ENCODE assay signal across 8 cellular contexts in the genomic region with DNA sequence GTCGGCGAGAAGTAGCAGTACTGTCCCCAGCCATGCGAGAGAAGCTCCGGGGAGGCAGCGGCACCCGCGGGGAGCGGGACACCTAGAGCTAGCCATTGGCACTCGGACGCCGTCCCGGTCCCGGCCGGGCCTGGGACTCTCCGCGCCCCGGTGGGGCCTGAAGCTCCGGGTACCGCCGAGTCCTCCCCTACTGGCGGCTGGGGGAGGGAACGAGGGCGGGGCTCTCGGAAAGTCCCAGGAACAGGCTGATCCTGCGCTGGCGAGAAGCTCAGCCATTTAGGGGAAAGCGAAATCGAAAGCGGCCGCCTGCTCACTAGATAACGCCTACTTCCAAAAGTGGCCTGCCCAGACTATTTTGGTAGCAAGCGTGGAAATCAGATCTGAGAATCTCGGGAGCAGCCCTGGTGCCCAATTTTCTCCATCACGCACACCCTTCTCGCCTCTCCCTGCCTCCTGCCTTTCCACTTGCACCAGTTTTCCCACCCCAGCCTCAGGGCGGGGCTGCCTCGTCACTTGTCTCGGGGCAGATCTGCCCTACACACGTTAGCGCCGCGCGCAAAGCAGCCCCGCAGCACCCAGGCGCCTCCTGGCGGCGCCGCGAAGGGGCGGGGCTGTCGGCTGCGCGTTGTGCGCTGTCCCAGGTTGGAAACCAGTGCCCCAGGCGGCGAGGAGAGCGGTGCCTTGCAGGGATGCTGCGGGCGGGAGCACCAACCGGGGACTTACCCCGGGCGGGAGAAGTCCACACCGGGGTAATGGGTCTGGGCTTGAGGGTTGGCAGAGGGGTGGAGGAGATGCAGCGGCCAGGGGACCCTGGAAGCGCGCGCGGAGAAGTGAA. TPM values are rescaled to one million over a fixed set of nuclear protein-coding genes. Genes with fewer than 3 reads are reported as not detected.
DNase-seq lines count a peak whose midpoint lies in the region; ATAC-seq and TF ChIP-seq lines count a peak whose summit lies in the region.

A gene (plus strand): TSS at position 652 of the 835 bp plus-strand sequence. CDS start 38 bp downstream, at position 690.
A gene with protein sequence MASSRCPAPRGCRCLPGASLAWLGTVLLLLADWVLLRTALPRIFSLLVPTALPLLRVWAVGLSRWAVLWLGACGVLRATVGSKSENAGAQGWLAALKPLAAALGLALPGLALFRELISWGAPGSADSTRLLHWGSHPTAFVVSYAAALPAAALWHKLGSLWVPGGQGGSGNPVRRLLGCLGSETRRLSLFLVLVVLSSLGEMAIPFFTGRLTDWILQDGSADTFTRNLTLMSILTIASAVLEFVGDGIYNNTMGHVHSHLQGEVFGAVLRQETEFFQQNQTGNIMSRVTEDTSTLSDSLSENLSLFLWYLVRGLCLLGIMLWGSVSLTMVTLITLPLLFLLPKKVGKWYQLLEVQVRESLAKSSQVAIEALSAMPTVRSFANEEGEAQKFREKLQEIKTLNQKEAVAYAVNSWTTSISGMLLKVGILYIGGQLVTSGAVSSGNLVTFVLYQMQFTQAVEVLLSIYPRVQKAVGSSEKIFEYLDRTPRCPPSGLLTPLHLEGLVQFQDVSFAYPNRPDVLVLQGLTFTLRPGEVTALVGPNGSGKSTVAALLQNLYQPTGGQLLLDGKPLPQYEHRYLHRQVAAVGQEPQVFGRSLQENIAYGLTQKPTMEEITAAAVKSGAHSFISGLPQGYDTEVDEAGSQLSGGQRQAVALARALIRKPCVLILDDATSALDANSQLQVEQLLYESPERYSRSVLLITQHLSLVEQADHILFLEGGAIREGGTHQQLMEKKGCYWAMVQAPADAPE (minus strand): TSS at position 164 of the 835 bp plus-strand sequence. CDS start 68 bp downstream, at position 96.

- peak within 1 kb of the TSS; percentile 95 for H3K4me3 Mint-ChIP-seq in activated T-helper 17 cell treated with anti-CD3 and anti-CD28 coated beads, Interleukin-2, amount 50 U/mL, for 72 hours
- H3K4me3 Mint-ChIP-seq in natural killer cell = peak within 1 kb of the TSS; percentile 99

- DNase-seq in Jurkat, Clone E6-1 (ENCODE audit: low read depth, low spot score) = peak; percentile 88
- DNase-seq in RWPE1 (ENCODE audit: low spot score) (peak; percentile 93), fibroblast of lung (ENCODE audit: low read depth in 2 of 2) (peak; percentile 89 to 93), natural killer cell (peak; percentile 90)
- DNase-seq in stimulated activated naive CD4-positive, alpha-beta T cell (lab: John Stamatoyannopoulos, UW) = peak; percentile 92 to 99 (median 96)

- no peaks in the 10 kb centered on the region for H3F3A ChIP-seq in DOHH2 (ENCODE audit: control insufficient read depth, insufficient read depth)

- intact Hi-C loops in natural killer cell (cut with micrococcal nuclease) = loop anchor here (1.0 to 5.0 kb wide), 4 partner anchors 9 to 349 kb away; a partner anchor contains a TSS

- ATAC-seq in GM21619 (IDR thresholded peaks at IDR 0.05; ENCODE audit: unreplicated experiment) (peak; percentile 69), natural killer cell (peak; percentile 76 to 92 (median 80))
- ATAC-seq in activated T-helper 17 cell treated with anti-CD3 and anti-CD28 coated beads, Interleukin-2, amount 50 U/mL, for 72 hours (replicated peaks) = peak; percentile 84

- H3K4me1 ChIP-seq in DOHH2 (ENCODE audit: control insufficient read depth, low read length) (peaks cover 37% of the 10 kb centered on the region), fibroblast of lung (ENCODE audit: control insufficient read depth, extremely low read depth, insufficient read depth, low read length) (peaks cover 6% of the 10 kb centered on the region)

- H3K27ac Mint-ChIP-seq in activated T-helper 17 cell treated with anti-CD3 and anti-CD28 coated beads, Interleukin-2, amount 50 U/mL, for 72 hours = peak within 1 kb of the TSS; percentile 93
- H3K27ac Mint-ChIP-seq in natural killer cell = peak within 1 kb of the TSS; percentile 100

- H3K27me3 ChIP-seq in DOHH2 (ENCODE audit: control insufficient read depth, low read length) (peaks cover 4% of the 10 kb centered on the region; the same call in 1 of the 2 replicates), fibroblast of lung (ENCODE audit: control insufficient read depth, insufficient read depth, low read length) (no peaks in the 10 kb centered on the region)

- POLR2A ChIA-PET in RWPE1 (lab: Yijun Ruan, JAX; ENCODE audit: low non-redundant PET) = interaction anchor here (0.8 to 1.1 kb wide), 4 partner anchors 9 to 41 kb away, joined by 3 to 10 read pairs (median 6); a partner anchor contains a TSS

- H4K20me1 ChIP-seq in DOHH2 (ENCODE audit: control insufficient read depth, insufficient read depth, low read depth, low read length) (no peaks in the 10 kb centered on the region), fibroblast of lung (ENCODE audit: control insufficient read depth, extremely low read depth, insufficient read depth, low read length) (no peaks in the 10 kb centered on the region)

- H2AFZ ChIP-seq in fibroblast of lung (ENCODE audit: low read length) = peak within 1 kb of the TSS; percentile 93

- peaks cover 48% of the 10 kb centered on the region for H3K4me1 Mint-ChIP-seq in activated T-helper 17 cell treated with anti-CD3 and anti-CD28 coated beads, Interleukin-2, amount 50 U/mL, for 72 hours
- peaks cover 73 to 84% of the 10 kb centered on the region in 2 donors for H3K4me1 Mint-ChIP-seq in natural killer cell

- no peaks in the 10 kb centered on the region for H3K9me3 Mint-ChIP-seq in activated T-helper 17 cell treated with anti-CD3 and anti-CD28 coated beads, Interleukin-2, amount 50 U/mL, for 72 hours
- H3K9me3 Mint-ChIP-seq in natural killer cell = no peaks in the 10 kb centered on the region

- CTCF ChIA-PET in RWPE1 (lab: Yijun Ruan, JAX) = interaction anchor here (0.6 to 3.5 kb wide), 7 partner anchors 9 to 794 kb away, joined by 3 to 55 read pairs (median 4); a partner anchor contains a TSS

- H3K9me3 ChIP-seq in DOHH2 (ENCODE audit: control insufficient read depth, insufficient read depth, low read length) = no peaks in the 10 kb centered on the region
- H3K9me3 ChIP-seq in fibroblast of lung (ENCODE audit: control insufficient read depth, insufficient read depth, low read depth, low read length) = no peaks in the 10 kb centered on the region

- peaks cover 95% of the 10 kb centered on the region for H3K36me3 Mint-ChIP-seq in activated T-helper 17 cell treated with anti-CD3 and anti-CD28 coated beads, Interleukin-2, amount 50 U/mL, for 72 hours (ENCODE audit: low read depth)
- peaks cover 32% of the 10 kb centered on the region for H3K36me3 Mint-ChIP-seq in natural killer cell

- H3K4me2 ChIP-seq in DOHH2 (ENCODE audit: low read length) = peak within 1 kb of the TSS; percentile 99
- H3K4me2 ChIP-seq in fibroblast of lung (ENCODE audit: extremely low read depth, insufficient read depth, low read length) = peak within 1 kb of the TSS; percentile 93

- TF ChIP-seq CTCF in DOHH2 (IDR thresholded peaks at IDR 0.05; ENCODE audit: low read depth, low read length, poor library complexity, severe bottlenecking) (peak; percentile 86), RWPE1 (conservative IDR thresholded peaks at IDR 0.05; ENCODE audit: low read depth) (peak; percentile 86), fibroblast of lung (conservative IDR thresholded peaks at IDR 0.05 in 1 of 2, IDR thresholded peaks at IDR 0.05 in 1 of 2; ENCODE audit: low read depth in 1 of 2, low read length in 2 of 2) (peak; percentile 55 to 67), natural killer cell (IDR thresholded peaks at IDR 0.05) (peak; percentile 78)

- H3K4me3 ChIP-seq in DOHH2 (ENCODE audit: low read length) = peak within 1 kb of the TSS; percentile 95
- peak within 1 kb of the TSS; percentile 84 for H3K4me3 ChIP-seq in Jurkat, Clone E6-1 (ENCODE audit: low read length)
- peak within 1 kb of the TSS; percentile 89 to 97 (median 92) for H3K4me3 ChIP-seq in fibroblast of lung (replicated peaks in 1 of 4; ENCODE audit: control extremely low read depth in 1 of 4, insufficient read depth in 1 of 4, low read depth in 3 of 4, low read length in 4 of 4)

- peak within 1 kb of the TSS; percentile 78 for H3K9ac ChIP-seq in fibroblast of lung (ENCODE audit: insufficient read depth, low read length)

- H3K79me2 ChIP-seq in DOHH2 (ENCODE audit: control insufficient read depth, low read length) = 0 out of 2 replicates have a peak, but pooled peaks cover 3% of the 10 kb centered on the region
- peaks cover 12% of the 10 kb centered on the region for H3K79me2 ChIP-seq in fibroblast of lung (ENCODE audit: control insufficient read depth, insufficient read depth, low read length)

- H3K27ac ChIP-seq in DOHH2 (ENCODE audit: low read depth, low read length) = peak within 1 kb of the TSS; percentile 45
- H3K27ac ChIP-seq in RWPE1 = peak within 1 kb of the TSS; percentile 96
- peak within 1 kb of the TSS; percentile 90 for H3K27ac ChIP-seq in fibroblast of lung (ENCODE audit: insufficient read depth, low read length)

- H3K27me3 Mint-ChIP-seq in activated T-helper 17 cell treated with anti-CD3 and anti-CD28 coated beads, Interleukin-2, amount 50 U/mL, for 72 hours = no peaks in the 10 kb centered on the region
- no peaks in the 10 kb centered on the region for H3K27me3 Mint-ChIP-seq in natural killer cell (ENCODE audit: low read depth in 2 of 2)

- H3K9me2 ChIP-seq in DOHH2 (replicated peaks; ENCODE audit: control insufficient read depth, low read length) = no peaks in the 10 kb centered on the region

- peaks cover under 1% of the 10 kb centered on the region; the same call in 1 of the 2 replicates for H3K36me3 ChIP-seq in DOHH2 (ENCODE audit: control insufficient read depth, low read length)
- peaks cover 10% of the 10 kb centered on the region for H3K36me3 ChIP-seq in fibroblast of lung (ENCODE audit: control insufficient read depth, insufficient read depth, low read length)

RNA-seq across cellular contexts. Expression of the first gene that starts in this region (rescaled TPM):
- 107 TPM for polyA plus RNA-seq in Jurkat, Clone E6-1 (2012; ENCODE audit: insufficient read depth, insufficient read length)
- total RNA-seq in activated T-helper 17 cell treated with anti-CD3 and anti-CD28 coated beads, Interleukin-2, amount 50 U/mL, for 72 hours = 100 to 1,000 TPM; 203 to 215 TPM
- total RNA-seq in fibroblast of lung (54.7 and 64.4 TPM in 2 replicates), natural killer cell (100 to 1,000 TPM; 112 to 190 (median 182) TPM)
- 43.0 and 75.0 TPM in 2 replicates for polyA plus RNA-seq in fibroblast of lung
- polyA plus RNA-seq in fibroblast of lung (2012) = 50.9 and 86.2 TPM in 2 replicates
- 28.1 and 89.4 TPM in 2 replicates for polyA minus RNA-seq in fibroblast of lung (ENCODE audit: low replicate concordance)

RNA-seq across cellular contexts. Expression of the second gene that starts in this region (rescaled TPM):
- polyA plus RNA-seq in Jurkat, Clone E6-1 (2012; ENCODE audit: insufficient read depth, insufficient read length) = 49.5 TPM
- total RNA-seq in activated T-helper 17 cell treated with anti-CD3 and anti-CD28 coated beads, Interleukin-2, amount 50 U/mL, for 72 hours = 100 to 1,000 TPM; 302 to 387 TPM
- total RNA-seq in fibroblast of lung (66.8 and 107 TPM in 2 replicates), natural killer cell (100 to 1,000 TPM; 134 to 193 (median 179) TPM)
- polyA plus RNA-seq in fibroblast of lung = 30.7 and 31.4 TPM in 2 replicates
- 33.7 and 39.7 TPM in 2 replicates for polyA plus RNA-seq in fibroblast of lung (2012)
- 91.4 and 92.5 TPM in 2 replicates for polyA minus RNA-seq in fibroblast of lung (ENCODE audit: low replicate concordance)

Comparison
In these comparisons a context has a peak if more than half of its experiments do, and no peak if none do; other contexts are left out.
1. Peak in every context shown above with its lines: DNase-seq, ATAC-seq, H3K4me3 ChIP-seq and H3K27ac ChIP-seq.
2. H3K27ac ChIP-seq: peak in every context shown above with its lines; median percentile 96 in RWPE1; 90 in fibroblast of lung; 45 in DOHH2.